ENCODE assay signal across 8 cellular contexts in genomic region chr11:2928605-2929510, GRCh38. TPM values are rescaled to one million over a fixed set of nuclear protein-coding genes. Genes with fewer than 3 reads are reported as not detected.
A peak's percentile ranks its signal among the peaks of the same experiment; 100 is the strongest.
DNase-seq lines count a peak whose midpoint lies in the region; ATAC-seq, FAIRE-seq and TF ChIP-seq lines count a peak whose summit lies in the region.

TSS of gene PHLDA2 (minus strand) at chr11:2929420. CDS start at chr11:2929364, 56 bp downstream.

- in situ Hi-C loops in K562 (cut with MboI) = no loop called here

- TF ChIP-seq EP300 in K562 (IDR thresholded peaks at IDR 0.05; ENCODE audit: low read length) = no peak

- CTCF ChIA-PET in K562 (lab: Yijun Ruan, JAX; ENCODE audit: low intra/inter-chr PET ratio) = interaction anchor here (1.6 to 5.2 kb wide), 2 partner anchors 163 to 396 kb away, joined by 5 to 59 read pairs; no protein-coding TSS in a partner anchor

- intact Hi-C loops in K562 (cut with micrococcal nuclease) = no loop called here

- TF ChIP-seq RAD21 in K562 (CRISPR knock-in tag; conservative IDR thresholded peaks at IDR 0.05 in 1 of 2, IDR thresholded peaks at IDR 0.05 in 1 of 2) = no peak

- H3K36me3 ChIP-seq in K562 (ENCODE audit: control insufficient read depth, insufficient read depth, low read length) (no peaks in the 10 kb centered on the region), iPS-20b (ENCODE audit: insufficient read depth, low read depth, low read length) (no peaks in the 10 kb centered on the region), smooth muscle cell (ENCODE audit: low read depth) (no peaks in the 10 kb centered on the region)

- H3K9ac ChIP-seq in K562 (ENCODE audit: insufficient read depth in 1 of 2, low read depth in 2 of 2, low read length in 2 of 2) (peak within 1 kb of the TSS; percentile 70 to 94), iPS-20b (ENCODE audit: low read depth, low read length) (peak within 1 kb of the TSS; percentile 37; the same call in 1 of the 2 replicates), smooth muscle cell (ENCODE audit: low read depth) (peak within 1 kb of the TSS; percentile 86)

- peak; percentile 19 for FAIRE-seq in K562 (lab: Jason Lieb, UNC)

- H3K79me2 ChIP-seq in K562 (ENCODE audit: control insufficient read depth, insufficient read depth, low read length) (peaks cover 15% of the 10 kb centered on the region; the same call in 2 of the 3 replicates), smooth muscle cell (ENCODE audit: low read depth) (peaks cover 15% of the 10 kb centered on the region)

- H3K27ac Mint-ChIP-seq in T-helper 17 cell = peak within 1 kb of the TSS; percentile 86

- peaks cover 19% of the 10 kb centered on the region for H3K4me1 Mint-ChIP-seq in T-helper 17 cell

- POLR2A ChIA-PET in K562 (lab: Yijun Ruan, JAX) = interaction anchor here (0.6 to 2.3 kb wide), 24 partner anchors 8 to 1554 kb away, joined by 3 to 22 read pairs (median 4); a partner anchor contains a TSS

- DNase-seq in AG09319 (ENCODE audit: extremely low read depth, low read depth) (peak; percentile 39), HT-29 (ENCODE audit: low spot score) (peak; percentile 86), T-helper 17 cell (peak; percentile 35 to 44 (median 35)), K562 (ENCODE audit: extremely low read depth in 1 of 4, low spot score in 3 of 4) (peak; percentile 73 to 96 (median 78)), smooth muscle cell (lab: John Stamatoyannopoulos, UW; ENCODE audit: unreplicated experiment) (no peak), cortex of kidney (lab: John Stamatoyannopoulos, UW) (no peak)

- H3K9me3 ChIP-seq in T-helper 17 cell (ENCODE audit: control insufficient read depth, low read length, poor library complexity, severe bottlenecking) = no peaks in the 10 kb centered on the region
- no peaks in the 10 kb centered on the region for H3K9me3 ChIP-seq in K562 (replicated peaks; ENCODE audit: control insufficient read depth, insufficient read depth, low read depth, low read length)
- no peaks in the 10 kb centered on the region for H3K9me3 ChIP-seq in iPS-20b (ENCODE audit: insufficient read depth, low read depth, low read length)
- no peaks in the 10 kb centered on the region for H3K9me3 ChIP-seq in smooth muscle cell (replicated peaks; ENCODE audit: low read depth)

- peaks cover 9% of the 10 kb centered on the region for H3K27me3 Mint-ChIP-seq in T-helper 17 cell

- H3K4me3 Mint-ChIP-seq in T-helper 17 cell = peak within 1 kb of the TSS; percentile 90

- peaks cover 10 to 73% of the 10 kb centered on the region in 2 experiments; a peak in 4 of 5 replicates for H3K4me1 ChIP-seq in K562 (replicated peaks in 1 of 2; ENCODE audit: control insufficient read depth in 2 of 2, insufficient read depth in 2 of 2, low read length in 2 of 2)
- 0 out of 2 replicates have a peak, but pooled peaks cover 4% of the 10 kb centered on the region for H3K4me1 ChIP-seq in iPS-20b (ENCODE audit: insufficient read depth, low read length)
- peaks cover 6% of the 10 kb centered on the region for H3K4me1 ChIP-seq in smooth muscle cell (ENCODE audit: low read depth)

- H3K4me3 ChIP-seq in K562 = peak within 1 kb of the TSS; percentile 76
- peak within 1 kb of the TSS; percentile 62 for H3K4me3 ChIP-seq in iPS-20b (ENCODE audit: low read length)
- peak within 1 kb of the TSS; percentile 78 for H3K4me3 ChIP-seq in smooth muscle cell

- no peaks in the 10 kb centered on the region for H3K27me3 ChIP-seq in K562 (ENCODE audit: control insufficient read depth in 2 of 2, insufficient read depth in 2 of 2, low read length in 2 of 2)
- peaks cover 57% of the 10 kb centered on the region for H3K27me3 ChIP-seq in iPS-20b (ENCODE audit: insufficient read depth, low read length)
- H3K27me3 ChIP-seq in smooth muscle cell (ENCODE audit: low read depth) = no peaks in the 10 kb centered on the region

- H3K9me1 ChIP-seq in K562 (ENCODE audit: control insufficient read depth, insufficient read depth, low read length) = no peaks in the 10 kb centered on the region

- TSS peak; percentile 87 for BruUV-seq in K562 (replicated peaks; lab: Mats Ljungman, UMichigan)

- no peaks in the 10 kb centered on the region for H3F3A ChIP-seq in smooth muscle cell (ENCODE audit: low read depth)

- H3K4me2 ChIP-seq in K562 (ENCODE audit: insufficient read depth, low read length) (peak within 1 kb of the TSS; percentile 88), smooth muscle cell (peak within 1 kb of the TSS; percentile 98)

- H2AFZ ChIP-seq in K562 (ENCODE audit: low read depth, low read length) (peak within 1 kb of the TSS; percentile 93), smooth muscle cell (ENCODE audit: low read depth) (no peak within 1 kb of the TSS)

- WGBS in K562 (ENCODE audit: insufficient coverage, low coverage, missing lambda C conversion rate) = under 1% methylated on average over 91 of the region's 109 CpGs
- WGBS in smooth muscle cell (ENCODE audit: low lambda C conversion rate) = 2% methylated on average over 78 of the region's 109 CpGs

- ATAC-seq in T-helper 17 cell (peak; percentile 61), K562 (peak; percentile 76), HG03135 (IDR thresholded peaks at IDR 0.05; ENCODE audit: unreplicated experiment) (no peak)

- TF ChIP-seq CTCF in AG09319 (IDR thresholded peaks at IDR 0.05; ENCODE audit: low read depth, low read length) = no peak
- no peak for TF ChIP-seq CTCF in K562 (IDR thresholded peaks at IDR 0.05 in 2 of 3, conservative IDR thresholded peaks at IDR 0.05 in 1 of 3; ENCODE audit: insufficient read depth in 2 of 3, low read depth in 1 of 3, low read length in 3 of 3)
- no peak for TF ChIP-seq CTCF in smooth muscle cell (IDR thresholded peaks at IDR 0.05; ENCODE audit: borderline replicate concordance, insufficient read depth, poor library complexity, severe bottlenecking)

- peak; percentile 95 for TF ChIP-seq POLR2A in K562 (conservative IDR thresholded peaks at IDR 0.05)

- H3K36me3 Mint-ChIP-seq in T-helper 17 cell (ENCODE audit: low read depth) = no peaks in the 10 kb centered on the region

- H4K20me1 ChIP-seq in K562 (replicated peaks; ENCODE audit: control insufficient read depth, insufficient read depth, low read length) = peaks cover 13% of the 10 kb centered on the region
- H4K20me1 ChIP-seq in smooth muscle cell (ENCODE audit: low read depth) = peaks cover 25% of the 10 kb centered on the region

- H3K27ac ChIP-seq in K562 (ENCODE audit: extremely low read depth, low read depth, low read length) = peak within 1 kb of the TSS; percentile 81
- no peak within 1 kb of the TSS for H3K27ac ChIP-seq in iPS-20b (ENCODE audit: low read length)
- H3K27ac ChIP-seq in smooth muscle cell (ENCODE audit: low read depth) = peak within 1 kb of the TSS; percentile 81

TF ChIP-seq in K562, 482 proteins besides CTCF, POLR2A, EP300 and RAD21 (continues in another document):
- TF ChIP-seq CSDE1 (IDR thresholded peaks at IDR 0.05) (no peak; a peak in 1 of 4 replicates), SIN3B (IDR thresholded peaks at IDR 0.05; ENCODE audit: low read depth) (no peak), KDM4B (IDR thresholded peaks at IDR 0.05; ENCODE audit: borderline replicate concordance in 2 of 2, low read depth in 1 of 2) (no peak), ELF1 (tag; IDR thresholded peaks at IDR 0.05) (no peak), HES1 (IDR thresholded peaks at IDR 0.05; ENCODE audit: low read depth) (no peak), ZBTB34 (CRISPR knock-in tag; IDR thresholded peaks at IDR 0.05) (no peak), IFI16 (CRISPR knock-in tag; IDR thresholded peaks at IDR 0.05) (no peak), TCF3 (CRISPR knock-in tag; IDR thresholded peaks at IDR 0.05) (no peak), FOXK1 (CRISPR knock-in tag; IDR thresholded peaks at IDR 0.05; ENCODE audit: borderline replicate concordance) (peak; percentile 82; the same call in 1 of the 2 replicates), SNAPC5 (CRISPR knock-in tag; IDR thresholded peaks at IDR 0.05) (no peak)

RNA-seq across cellular contexts. Expression of gene PHLDA2, which starts in this region (rescaled TPM):
- 345 and 406 TPM in 2 replicates for total RNA-seq in HT-29 (2014; rRNA removed; shearing (Covaris generic))
- total RNA-seq in T-helper 17 cell (1 to 10 TPM in 1 of 2 donors, under 1 TPM in 1; 0.96 to 2.8 TPM), K562 (2014; rRNA removed) (14.8 and 26.2 TPM in 2 replicates), K562 (2014; rRNA removed; fragmentation: Illumina TruSeq; extraction: Trizol) (0.70 and 0.76 TPM in 2 replicates), K562 (2015; rRNA removed; fragmentation: Illumina TruSeq; extraction: Trizol) (5.7 and 6.3 TPM in 2 replicates), K562 (2021) (42.4 and 43.2 TPM in 2 replicates), smooth muscle cell (11.0 and 21.8 TPM in 2 replicates)
- 3.2 and 7.8 TPM in 2 replicates for total RNA-seq in K562 (2011; cell fraction: chromatin; rRNA removed; ENCODE audit: low replicate concordance)
- 13.6 and 14.7 TPM in 2 replicates for total RNA-seq in K562 (2011; cell fraction: nucleolus; rRNA removed)
- 5.4 and 5.7 TPM in 2 replicates for total RNA-seq in K562 (2011; cell fraction: nucleoplasm; rRNA removed)
- polyA plus RNA-seq in K562 (2011; rRNA removed) (4.7 and 4.9 TPM in 2 replicates), K562 (2014; fragmentation: Illumina TruSeq; extraction: Trizol) (4.0 and 24.8 TPM in 2 replicates), K562 (2014; fragmentation: Nextera tagmentation; extraction: Ambion mirVana) (under 1 TPM; 0.43 to 0.87 TPM), K562 (2014; rRNA removed) (33.6 and 37.8 TPM in 2 replicates), smooth muscle cell (89.3 and 90.7 TPM in 2 replicates)
- 19.3 and 101 TPM in 2 replicates for polyA plus RNA-seq in K562 (2011; cell fraction: cytosol; rRNA removed)
- 10.5 and 21.0 TPM in 2 replicates for polyA plus RNA-seq in K562 (2011; cell fraction: nucleus; rRNA removed)
- 26.8 and 31.0 TPM in 2 replicates for polyA plus RNA-seq in K562 (2012)
- polyA minus RNA-seq in K562 (2011; rRNA and poly(A)+ RNA removed) = 0.84 and 1.1 TPM in 2 replicates
- polyA minus RNA-seq in K562 (2011; cell fraction: cytosol; rRNA and poly(A)+ RNA removed) = 14.8 and 27.2 TPM in 2 replicates
- polyA minus RNA-seq in K562 (2011; cell fraction: nucleus; rRNA and poly(A)+ RNA removed) = 11.8 and 14.1 TPM in 2 replicates

Comparison
In these comparisons a context has a peak if more than half of its experiments do, and no peak if none do; other contexts are left out.
1. DNase-seq: peak in AG09319 (single experiment), HT-29 (single experiment), T-helper 17 cell (3 of 3) and K562 (4 of 4); none in smooth muscle cell (single experiment) and cortex of kidney (single experiment).
2. Peak in every context shown above with its lines, with median percentiles within 50 percentile points of each other: H3K4me3 ChIP-seq and H3K9ac ChIP-seq.